Comparison of ENCODE assay signal across 8 cellular contexts in the genomic region with DNA sequence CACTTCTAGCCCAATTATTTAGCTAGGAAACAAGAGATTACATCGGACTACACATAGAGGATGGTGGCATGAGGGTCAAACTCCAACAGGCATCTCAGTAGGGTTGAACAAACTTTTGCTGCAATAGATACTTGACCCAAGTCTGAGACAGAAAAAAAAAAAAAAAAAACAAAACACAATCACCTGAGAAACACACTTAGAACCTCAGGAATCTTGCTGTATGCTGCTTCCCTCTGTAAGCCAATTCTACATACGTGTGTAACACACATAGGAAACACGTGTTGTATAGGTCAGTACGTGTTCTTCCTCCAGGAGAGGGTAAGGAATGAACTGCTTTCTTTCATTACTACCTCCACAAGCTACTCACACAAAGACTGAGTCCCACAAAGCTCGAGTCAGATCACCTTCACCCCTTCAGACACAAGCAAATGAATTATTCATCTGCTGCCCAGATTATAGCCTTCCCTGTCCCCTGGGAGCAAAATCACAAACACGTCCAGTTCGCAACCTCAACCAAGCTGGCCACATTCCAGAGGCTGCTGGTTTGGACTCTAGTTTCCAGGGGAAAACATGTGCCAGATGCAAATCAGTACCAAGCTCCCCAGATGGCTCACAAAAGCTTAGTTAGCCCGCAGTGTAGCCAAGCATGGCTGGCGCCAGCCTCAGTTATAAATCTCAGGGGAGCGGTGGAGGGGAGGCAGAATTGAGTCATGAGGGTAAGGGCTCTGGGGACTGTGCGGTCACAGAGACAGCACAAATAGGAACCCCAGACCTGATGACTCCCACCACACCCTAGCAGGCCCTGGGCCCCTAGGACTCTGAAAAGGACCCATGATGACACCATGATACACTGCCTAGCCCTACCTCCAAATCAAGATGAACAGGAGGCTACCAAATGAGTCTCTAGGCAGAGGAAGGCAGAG. TPM values are rescaled to one million over a fixed set of nuclear protein-coding genes. Genes with fewer than 3 reads are reported as not detected.
DNase-seq lines count a peak whose midpoint lies in the region; ATAC-seq and TF ChIP-seq lines count a peak whose summit lies in the region.

No MANE protein-coding gene starts in this region.

- peaks cover 26% of the 10 kb centered on the region for H3K36me3 ChIP-seq in SJSA1
- peaks cover 0 to 31% of the 10 kb centered on the region in 2 donors for H3K36me3 ChIP-seq in gastroesophageal sphincter

- TF ChIP-seq POLR2A in gastroesophageal sphincter (IDR thresholded peaks at IDR 0.05): no peak

- intact Hi-C loops in posterior cingulate gyrus (cut with DNase I): loop anchor here (10.0 kb wide), 1 partner anchor 49 kb away; no protein-coding TSS in a partner anchor

- no peak for TF ChIP-seq CTCF in gastroesophageal sphincter (IDR thresholded peaks at IDR 0.05)

- peak; percentile 88 for ATAC-seq in HG03139 (IDR thresholded peaks at IDR 0.05; ENCODE audit: unreplicated experiment)
- ATAC-seq in gastroesophageal sphincter: peak; percentile 46

- peaks cover 56% of the 10 kb centered on the region for H3K4me1 ChIP-seq in SJSA1 (replicated peaks)
- H3K4me1 ChIP-seq in gastroesophageal sphincter: peaks cover 12 to 98% (median 51%) of the 10 kb centered on the region in 3 donors

- H3K4me3 ChIP-seq in SJSA1 (no peak overlapping the region), gastroesophageal sphincter (no peak overlapping the region)

- H3K27ac ChIP-seq in SJSA1: no peak overlapping the region
- H3K27ac ChIP-seq in gastroesophageal sphincter: peak overlapping the region; percentile 32 to 75 (median 74)

- no peak for TF ChIP-seq EP300 in gastroesophageal sphincter (IDR thresholded peaks at IDR 0.05)

- H3K9me3 ChIP-seq in SJSA1 (replicated peaks): no peaks in the 10 kb centered on the region
- H3K9me3 ChIP-seq in gastroesophageal sphincter: no peaks in the 10 kb centered on the region

- no peaks in the 10 kb centered on the region for H3K27me3 ChIP-seq in SJSA1 (replicated peaks)
- H3K27me3 ChIP-seq in gastroesophageal sphincter: no peaks in the 10 kb centered on the region

- DNase-seq in COLO829 (ENCODE audit: low spot score) (peak; percentile 89), GM19238 (ENCODE audit: insufficient read length, low spot score) (peak; percentile 83), SJSA1 (ENCODE audit: low read depth in 1 of 2, low spot score in 2 of 2) (peak; percentile 57 to 81), posterior cingulate gyrus (peak; percentile 75 to 96 (median 85)), NOMO-1 treated with dmso at 0.1 percent for 144 hours (lab: John Stamatoyannopoulos, UW; ENCODE audit: unreplicated experiment) (no peak)
- no peak for DNase-seq in effector CD8-positive, alpha-beta T cell (lab: John Stamatoyannopoulos, UW)

- WGBS in gastroesophageal sphincter (ENCODE audit: low coverage in 1 of 2), 2 donors: 35 to 36% methylated on average over 7 of the region's 11 CpGs

RNA-seq across cellular contexts. Expression of gene PSAP, which starts 15.1 kb away (rescaled TPM):
- total RNA-seq in SJSA1 (2014; rRNA removed; shearing (Covaris generic)): 251 and 322 TPM in 2 replicates
- total RNA-seq in gastroesophageal sphincter: 100 to 1,000 TPM; 604 to 881 (median 718) TPM

Comparison
In these comparisons a context has a peak if more than half of its experiments do, and no peak if none do; other contexts are left out.
1. DNase-seq: peak in COLO829 (single experiment), GM19238 (single experiment), SJSA1 (2 of 2) and posterior cingulate gyrus (10 of 10); none in effector CD8-positive, alpha-beta T cell (single experiment) and NOMO-1 treated with dmso at 0.1 percent for 144 hours (single experiment).